19 cellular contexts compared by ENCODE assay signal in the genomic region with DNA sequence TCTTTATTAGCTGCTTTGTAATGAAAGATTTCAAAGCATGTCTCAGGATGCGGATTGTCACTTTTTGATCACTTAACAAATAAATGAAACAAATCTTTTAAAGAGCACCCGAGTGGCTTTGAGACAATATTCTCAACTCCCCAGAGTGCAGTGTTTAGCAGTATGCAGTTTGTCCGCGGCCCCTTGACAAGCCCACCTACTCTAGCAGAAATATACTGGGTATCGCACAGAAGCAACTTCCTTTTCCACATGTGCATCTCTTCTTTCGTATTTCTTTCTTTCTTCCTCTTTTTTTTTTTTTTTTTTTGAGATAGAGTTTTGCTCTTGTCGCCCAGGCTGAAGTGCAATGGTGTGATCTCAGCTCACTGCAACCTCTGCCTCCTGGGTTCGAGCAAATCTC.
"Had no signal": no experiment of that assay in that cellular context is flagged by ENCODE, and none has a peak within 500 bp of the region (broad histone marks: within the 10 kb centered on the region; RNA-seq: fewer than 3 reads in every experiment).

No MANE protein-coding gene starts in this region.

- DNase-seq: activated CD4-positive, alpha-beta T cell treated with anti-CD3 and anti-CD28 coated beads for 4 hours; activated CD4-positive, alpha-beta T cell treated with anti-CD3 and anti-CD28 coated beads, Interleukin-2, amount 50 U/mL, for 4 hours; activated naive CD4-positive, alpha-beta T cell; activated T-cell treated with anti-CD3 and anti-CD28 coated beads for 4 hours; activated T-cell treated with anti-CD3 and anti-CD28 coated beads, Interleukin-2, amount 50 U/mL, for 72 hours; endodermal cell; foreskin keratinocyte; heart left ventricle; left lung; lower lobe of right lung; mesenchymal stem cell; natural killer cell; right cardiac atrium; stimulated activated CD4-positive, alpha-beta T cell treated with anti-CD3 and anti-CD28 coated beads, Interleukin-15, amount 100 ng/mL, for 24 hours; upper lobe of left lung had no signal

- H3K4me3 ChIP-seq: heart left ventricle, left lung, lower lobe of right lung, upper lobe of left lung, vagina had no signal

- H3K36me3 ChIP-seq: heart left ventricle, left lung, lower lobe of right lung, upper lobe of left lung, vagina had no signal

- H3K27me3 ChIP-seq: heart left ventricle, left lung, upper lobe of left lung, vagina had no signal

- H3K27ac ChIP-seq: foreskin keratinocyte, heart left ventricle, left lung, lower lobe of right lung, upper lobe of left lung, vagina, VCaP had no signal

- ATAC-seq: activated naive CD4-positive, alpha-beta T cell treated with anti-CD3 and anti-CD28 coated beads, Interleukin-2, amount 50 U/mL, for 72 hours; activated T-cell treated with anti-CD3 and anti-CD28 coated beads, Interleukin-2, amount 50 U/mL, for 72 hours; esophagus mucosa; foreskin keratinocyte; heart left ventricle; left lung; lower lobe of right lung; natural killer cell; right cardiac atrium had no signal

- H3K9me3 ChIP-seq: heart left ventricle, left lung, lower lobe of right lung, upper lobe of left lung, vagina had no signal

- H3K4me1 ChIP-seq: foreskin keratinocyte had no signal
